In genomic region chr12:54052745-54053624, GRCh38 we compare ENCODE assay signal across 1 cellular context.
TF ChIP-seq lines count a peak whose summit lies in the region.

No MANE protein-coding gene starts in this region.

TF ChIP-seq in GM12878, 131 proteins besides CTCF, POLR2A, EP300 and RAD21 (continues in another document):
- TF ChIP-seq CEBPB (IDR thresholded peaks at IDR 0.05; ENCODE audit: borderline replicate concordance in 1 of 2, low read depth in 2 of 2, low read length in 2 of 2), result no peak
- TF ChIP-seq, protein P1, sequence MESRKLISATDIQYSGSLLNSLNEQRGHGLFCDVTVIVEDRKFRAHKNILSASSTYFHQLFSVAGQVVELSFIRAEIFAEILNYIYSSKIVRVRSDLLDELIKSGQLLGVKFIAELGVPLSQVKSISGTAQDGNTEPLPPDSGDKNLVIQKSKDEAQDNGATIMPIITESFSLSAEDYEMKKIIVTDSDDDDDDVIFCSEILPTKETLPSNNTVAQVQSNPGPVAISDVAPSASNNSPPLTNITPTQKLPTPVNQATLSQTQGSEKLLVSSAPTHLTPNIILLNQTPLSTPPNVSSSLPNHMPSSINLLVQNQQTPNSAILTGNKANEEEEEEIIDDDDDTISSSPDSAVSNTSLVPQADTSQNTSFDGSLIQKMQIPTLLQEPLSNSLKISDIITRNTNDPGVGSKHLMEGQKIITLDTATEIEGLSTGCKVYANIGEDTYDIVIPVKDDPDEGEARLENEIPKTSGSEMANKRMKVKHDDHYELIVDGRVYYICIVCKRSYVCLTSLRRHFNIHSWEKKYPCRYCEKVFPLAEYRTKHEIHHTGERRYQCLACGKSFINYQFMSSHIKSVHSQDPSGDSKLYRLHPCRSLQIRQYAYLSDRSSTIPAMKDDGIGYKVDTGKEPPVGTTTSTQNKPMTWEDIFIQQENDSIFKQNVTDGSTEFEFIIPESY (IDR thresholded peaks at IDR 0.05), result no peak
- TF ChIP-seq E4F1 (IDR thresholded peaks at IDR 0.05; ENCODE audit: borderline replicate concordance, partially characterized antibody), result peak; percentile 14
- peak; percentile 59 to 62; a peak in 3 of 4 replicates for TF ChIP-seq IKZF2 (IDR thresholded peaks at IDR 0.05)
- no peak; the same call in 1 of the 2 replicates for TF ChIP-seq CHD2 (IDR thresholded peaks at IDR 0.05; ENCODE audit: borderline replicate concordance, low read depth, low read length)
- TF ChIP-seq STAT3 (IDR thresholded peaks at IDR 0.05; ENCODE audit: low read depth, low read length), result no peak
- no peak for TF ChIP-seq RB1 (IDR thresholded peaks at IDR 0.05; ENCODE audit: borderline replicate concordance)
- no peak for TF ChIP-seq KLF5 (IDR thresholded peaks at IDR 0.05; ENCODE audit: partially characterized antibody)
- TF ChIP-seq MEF2A (IDR thresholded peaks at IDR 0.05; ENCODE audit: insufficient read depth, low read depth, low read length), result no peak
- peak; percentile 75; the same call in 1 of the 2 replicates for TF ChIP-seq ZBED1 (IDR thresholded peaks at IDR 0.05; ENCODE audit: borderline replicate concordance)
- no peak for TF ChIP-seq HDAC2 (IDR thresholded peaks at IDR 0.05)
- TF ChIP-seq, protein P2, sequence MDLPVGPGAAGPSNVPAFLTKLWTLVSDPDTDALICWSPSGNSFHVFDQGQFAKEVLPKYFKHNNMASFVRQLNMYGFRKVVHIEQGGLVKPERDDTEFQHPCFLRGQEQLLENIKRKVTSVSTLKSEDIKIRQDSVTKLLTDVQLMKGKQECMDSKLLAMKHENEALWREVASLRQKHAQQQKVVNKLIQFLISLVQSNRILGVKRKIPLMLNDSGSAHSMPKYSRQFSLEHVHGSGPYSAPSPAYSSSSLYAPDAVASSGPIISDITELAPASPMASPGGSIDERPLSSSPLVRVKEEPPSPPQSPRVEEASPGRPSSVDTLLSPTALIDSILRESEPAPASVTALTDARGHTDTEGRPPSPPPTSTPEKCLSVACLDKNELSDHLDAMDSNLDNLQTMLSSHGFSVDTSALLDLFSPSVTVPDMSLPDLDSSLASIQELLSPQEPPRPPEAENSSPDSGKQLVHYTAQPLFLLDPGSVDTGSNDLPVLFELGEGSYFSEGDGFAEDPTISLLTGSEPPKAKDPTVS (IDR thresholded peaks at IDR 0.05; ENCODE audit: low read depth, low read length), result no peak
- TF ChIP-seq, protein P3, sequence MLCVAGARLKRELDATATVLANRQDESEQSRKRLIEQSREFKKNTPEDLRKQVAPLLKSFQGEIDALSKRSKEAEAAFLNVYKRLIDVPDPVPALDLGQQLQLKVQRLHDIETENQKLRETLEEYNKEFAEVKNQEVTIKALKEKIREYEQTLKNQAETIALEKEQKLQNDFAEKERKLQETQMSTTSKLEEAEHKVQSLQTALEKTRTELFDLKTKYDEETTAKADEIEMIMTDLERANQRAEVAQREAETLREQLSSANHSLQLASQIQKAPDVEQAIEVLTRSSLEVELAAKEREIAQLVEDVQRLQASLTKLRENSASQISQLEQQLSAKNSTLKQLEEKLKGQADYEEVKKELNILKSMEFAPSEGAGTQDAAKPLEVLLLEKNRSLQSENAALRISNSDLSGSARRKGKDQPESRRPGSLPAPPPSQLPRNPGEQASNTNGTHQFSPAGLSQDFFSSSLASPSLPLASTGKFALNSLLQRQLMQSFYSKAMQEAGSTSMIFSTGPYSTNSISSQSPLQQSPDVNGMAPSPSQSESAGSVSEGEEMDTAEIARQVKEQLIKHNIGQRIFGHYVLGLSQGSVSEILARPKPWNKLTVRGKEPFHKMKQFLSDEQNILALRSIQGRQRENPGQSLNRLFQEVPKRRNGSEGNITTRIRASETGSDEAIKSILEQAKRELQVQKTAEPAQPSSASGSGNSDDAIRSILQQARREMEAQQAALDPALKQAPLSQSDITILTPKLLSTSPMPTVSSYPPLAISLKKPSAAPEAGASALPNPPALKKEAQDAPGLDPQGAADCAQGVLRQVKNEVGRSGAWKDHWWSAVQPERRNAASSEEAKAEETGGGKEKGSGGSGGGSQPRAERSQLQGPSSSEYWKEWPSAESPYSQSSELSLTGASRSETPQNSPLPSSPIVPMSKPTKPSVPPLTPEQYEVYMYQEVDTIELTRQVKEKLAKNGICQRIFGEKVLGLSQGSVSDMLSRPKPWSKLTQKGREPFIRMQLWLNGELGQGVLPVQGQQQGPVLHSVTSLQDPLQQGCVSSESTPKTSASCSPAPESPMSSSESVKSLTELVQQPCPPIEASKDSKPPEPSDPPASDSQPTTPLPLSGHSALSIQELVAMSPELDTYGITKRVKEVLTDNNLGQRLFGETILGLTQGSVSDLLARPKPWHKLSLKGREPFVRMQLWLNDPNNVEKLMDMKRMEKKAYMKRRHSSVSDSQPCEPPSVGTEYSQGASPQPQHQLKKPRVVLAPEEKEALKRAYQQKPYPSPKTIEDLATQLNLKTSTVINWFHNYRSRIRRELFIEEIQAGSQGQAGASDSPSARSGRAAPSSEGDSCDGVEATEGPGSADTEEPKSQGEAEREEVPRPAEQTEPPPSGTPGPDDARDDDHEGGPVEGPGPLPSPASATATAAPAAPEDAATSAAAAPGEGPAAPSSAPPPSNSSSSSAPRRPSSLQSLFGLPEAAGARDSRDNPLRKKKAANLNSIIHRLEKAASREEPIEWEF (IDR thresholded peaks at IDR 0.05; ENCODE audit: insufficient replicate concordance, low read depth, low read length), result no peak
- no peak for TF ChIP-seq ESRRA (IDR thresholded peaks at IDR 0.05; ENCODE audit: low read length)
- no peak for TF ChIP-seq NR2C2 (IDR thresholded peaks at IDR 0.05; ENCODE audit: borderline replicate concordance, control insufficient read depth, insufficient read length, low read depth)
- TF ChIP-seq, protein P4, sequence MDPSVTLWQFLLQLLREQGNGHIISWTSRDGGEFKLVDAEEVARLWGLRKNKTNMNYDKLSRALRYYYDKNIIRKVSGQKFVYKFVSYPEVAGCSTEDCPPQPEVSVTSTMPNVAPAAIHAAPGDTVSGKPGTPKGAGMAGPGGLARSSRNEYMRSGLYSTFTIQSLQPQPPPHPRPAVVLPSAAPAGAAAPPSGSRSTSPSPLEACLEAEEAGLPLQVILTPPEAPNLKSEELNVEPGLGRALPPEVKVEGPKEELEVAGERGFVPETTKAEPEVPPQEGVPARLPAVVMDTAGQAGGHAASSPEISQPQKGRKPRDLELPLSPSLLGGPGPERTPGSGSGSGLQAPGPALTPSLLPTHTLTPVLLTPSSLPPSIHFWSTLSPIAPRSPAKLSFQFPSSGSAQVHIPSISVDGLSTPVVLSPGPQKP (IDR thresholded peaks at IDR 0.05; ENCODE audit: low read depth, low read length), result 0 out of 2 replicates have a peak, but pooled peaks have one; percentile 32
- TF ChIP-seq IKZF1 (conservative IDR thresholded peaks at IDR 0.05), result peak; percentile 80
- no peak for TF ChIP-seq ZNF274 (IDR thresholded peaks at IDR 0.05; ENCODE audit: insufficient read depth, insufficient read length)
- TF ChIP-seq PAX8 (IDR thresholded peaks at IDR 0.05), result no peak
- peak; percentile 58 for TF ChIP-seq POLR2AphosphoS2 (IDR thresholded peaks at IDR 0.05; ENCODE audit: low read depth, low read length)
- no peak for TF ChIP-seq E2F4 (IDR thresholded peaks at IDR 0.05; ENCODE audit: low read depth, low read length)
- TF ChIP-seq NR2F1 (conservative IDR thresholded peaks at IDR 0.05), result peak; percentile 83
- TF ChIP-seq POLR2AphosphoS5 (IDR thresholded peaks at IDR 0.05; ENCODE audit: low read length), result peak; percentile 79
- 0 out of 2 replicates have a peak, but pooled peaks have one; percentile 32 for TF ChIP-seq TCF12 (IDR thresholded peaks at IDR 0.05; ENCODE audit: low read depth, low read length)
- TF ChIP-seq STAT1 (conservative IDR thresholded peaks at IDR 0.05), result no peak
- TF ChIP-seq CHD4 (IDR thresholded peaks at IDR 0.05), result no peak
- TF ChIP-seq ATF3 (IDR thresholded peaks at IDR 0.05; ENCODE audit: borderline replicate concordance, extremely low read depth, low read depth, low read length), result no peak
- no peak for TF ChIP-seq YY1 (IDR thresholded peaks at IDR 0.05; ENCODE audit: low read depth, low read length)
- no peak for TF ChIP-seq KDM1A (IDR thresholded peaks at IDR 0.05; ENCODE audit: borderline replicate concordance)
- TF ChIP-seq, protein P5, sequence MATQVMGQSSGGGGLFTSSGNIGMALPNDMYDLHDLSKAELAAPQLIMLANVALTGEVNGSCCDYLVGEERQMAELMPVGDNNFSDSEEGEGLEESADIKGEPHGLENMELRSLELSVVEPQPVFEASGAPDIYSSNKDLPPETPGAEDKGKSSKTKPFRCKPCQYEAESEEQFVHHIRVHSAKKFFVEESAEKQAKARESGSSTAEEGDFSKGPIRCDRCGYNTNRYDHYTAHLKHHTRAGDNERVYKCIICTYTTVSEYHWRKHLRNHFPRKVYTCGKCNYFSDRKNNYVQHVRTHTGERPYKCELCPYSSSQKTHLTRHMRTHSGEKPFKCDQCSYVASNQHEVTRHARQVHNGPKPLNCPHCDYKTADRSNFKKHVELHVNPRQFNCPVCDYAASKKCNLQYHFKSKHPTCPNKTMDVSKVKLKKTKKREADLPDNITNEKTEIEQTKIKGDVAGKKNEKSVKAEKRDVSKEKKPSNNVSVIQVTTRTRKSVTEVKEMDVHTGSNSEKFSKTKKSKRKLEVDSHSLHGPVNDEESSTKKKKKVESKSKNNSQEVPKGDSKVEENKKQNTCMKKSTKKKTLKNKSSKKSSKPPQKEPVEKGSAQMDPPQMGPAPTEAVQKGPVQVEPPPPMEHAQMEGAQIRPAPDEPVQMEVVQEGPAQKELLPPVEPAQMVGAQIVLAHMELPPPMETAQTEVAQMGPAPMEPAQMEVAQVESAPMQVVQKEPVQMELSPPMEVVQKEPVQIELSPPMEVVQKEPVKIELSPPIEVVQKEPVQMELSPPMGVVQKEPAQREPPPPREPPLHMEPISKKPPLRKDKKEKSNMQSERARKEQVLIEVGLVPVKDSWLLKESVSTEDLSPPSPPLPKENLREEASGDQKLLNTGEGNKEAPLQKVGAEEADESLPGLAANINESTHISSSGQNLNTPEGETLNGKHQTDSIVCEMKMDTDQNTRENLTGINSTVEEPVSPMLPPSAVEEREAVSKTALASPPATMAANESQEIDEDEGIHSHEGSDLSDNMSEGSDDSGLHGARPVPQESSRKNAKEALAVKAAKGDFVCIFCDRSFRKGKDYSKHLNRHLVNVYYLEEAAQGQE (IDR thresholded peaks at IDR 0.05; ENCODE audit: low read depth, low read length), result no peak; the same call in 1 of the 2 replicates
- no peak for TF ChIP-seq CHD1 (IDR thresholded peaks at IDR 0.05; ENCODE audit: low read depth, low read length)
- no peak for TF ChIP-seq ZZZ3 (IDR thresholded peaks at IDR 0.05; ENCODE audit: control insufficient read depth, insufficient read length, low read depth)
- no peak for TF ChIP-seq MAX (IDR thresholded peaks at IDR 0.05; ENCODE audit: low read depth, low read length)
- TF ChIP-seq ETV6 (conservative IDR thresholded peaks at IDR 0.05 in 1 of 2, IDR thresholded peaks at IDR 0.05 in 1 of 2; ENCODE audit: borderline replicate concordance in 1 of 2, low read depth in 1 of 2), result peak in 1 of 2 experiments; percentile 46; a peak in 1 of 4 replicates
- peak; percentile 63 for TF ChIP-seq CBFB (IDR thresholded peaks at IDR 0.05; ENCODE audit: low read depth)
- TF ChIP-seq SMAD5 (IDR thresholded peaks at IDR 0.05; ENCODE audit: low read depth), result peak; percentile 73; the same call in 1 of the 2 replicates
- TF ChIP-seq, protein P6, sequence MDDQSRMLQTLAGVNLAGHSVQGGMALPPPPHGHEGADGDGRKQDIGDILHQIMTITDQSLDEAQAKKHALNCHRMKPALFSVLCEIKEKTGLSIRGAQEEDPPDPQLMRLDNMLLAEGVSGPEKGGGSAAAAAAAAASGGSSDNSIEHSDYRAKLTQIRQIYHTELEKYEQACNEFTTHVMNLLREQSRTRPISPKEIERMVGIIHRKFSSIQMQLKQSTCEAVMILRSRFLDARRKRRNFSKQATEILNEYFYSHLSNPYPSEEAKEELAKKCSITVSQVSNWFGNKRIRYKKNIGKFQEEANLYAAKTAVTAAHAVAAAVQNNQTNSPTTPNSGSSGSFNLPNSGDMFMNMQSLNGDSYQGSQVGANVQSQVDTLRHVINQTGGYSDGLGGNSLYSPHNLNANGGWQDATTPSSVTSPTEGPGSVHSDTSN (IDR thresholded peaks at IDR 0.05; ENCODE audit: insufficient replicate concordance, low read depth, low read length), result no peak
- peak; percentile 92 for TF ChIP-seq POU2F2 (IDR thresholded peaks at IDR 0.05; ENCODE audit: borderline replicate concordance, low read depth, low read length)
- TF ChIP-seq BACH1 (IDR thresholded peaks at IDR 0.05; ENCODE audit: borderline replicate concordance), result no peak
